ENCODE assay signal across 17 cellular contexts in the genomic region with DNA sequence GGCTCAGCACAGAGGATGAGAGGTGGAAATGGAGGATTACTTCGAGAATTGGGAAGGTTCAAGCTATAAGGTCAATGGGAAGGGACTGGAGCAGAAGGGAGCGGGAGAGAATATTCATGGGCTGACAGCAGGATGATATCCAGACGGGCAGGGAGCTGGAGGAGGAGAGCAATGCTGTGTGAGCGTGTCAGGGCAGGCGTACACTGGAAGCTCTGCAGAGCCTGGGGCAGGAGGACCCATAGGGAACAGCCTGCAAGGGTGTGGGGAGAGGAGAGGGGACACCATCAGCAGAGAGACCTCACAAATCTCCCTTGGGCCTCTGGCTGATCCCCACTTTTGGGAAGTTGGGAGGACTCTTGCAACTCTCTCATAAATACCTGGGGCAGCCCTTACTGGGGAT. TPM values are rescaled to one million over a fixed set of nuclear protein-coding genes. Genes with fewer than 3 reads are reported as not detected.
DNase-seq lines count a peak whose midpoint lies in the region; ATAC-seq and TF ChIP-seq lines count a peak whose summit lies in the region.
"Had no signal": no experiment of that assay in that cellular context is flagged by ENCODE, and none has a peak within 500 bp of the region (broad histone marks: within the 10 kb centered on the region; RNA-seq: fewer than 3 reads in every experiment).

No MANE protein-coding gene starts in this region.

- H3K4me3 Mint-ChIP-seq in activated T-helper 2 cell treated with anti-CD3 and anti-CD28 coated beads, Interferon-gamma antibody, Interleukin-2, Interleukin-4, amounts not matched to agents 10 μg/mL and 5 μg/mL and 100 μg/mL, durations not matched to agents 14 hours and 24 hours and 36 hours (ENCODE audit: low read depth) = no peak overlapping the region

- DNase-seq in BE2C (no peak), H7 (peak; percentile 12), lower lobe of right lung (no peak), anterior cingulate cortex (lab: John Stamatoyannopoulos, UW) (no peak), activated gamma-delta T cell (lab: John Stamatoyannopoulos, UW) (no peak), DMS114 treated with DMSO at 0.1 percent for 48 hours (lab: John Stamatoyannopoulos, UW; ENCODE audit: unreplicated experiment) (no peak)
- DNase-seq in activated T-helper 2 cell treated with anti-CD3 and anti-CD28 coated beads, Interferon-gamma antibody, Interleukin-2, Interleukin-4, amounts not matched to agents 10 μg/mL and 5 μg/mL and 100 μg/mL, durations not matched to agents 14 hours and 24 hours and 36 hours (ENCODE audit: low spot score) = no peak
- DNase-seq: amygdala, colonic mucosa, heart left ventricle, islet precursor cell, midbrain, NCI-H1105 had no signal

- H3K9me3 ChIP-seq in BE2C (no peaks in the 10 kb centered on the region), lower lobe of right lung (no peaks in the 10 kb centered on the region)
- H3K9me3 ChIP-seq: colonic mucosa, HAP-1, heart left ventricle had no signal

- intact Hi-C loops in activated T-helper 2 cell treated with anti-CD3 and anti-CD28 coated beads, Interferon-gamma antibody, Interleukin-2, Interleukin-4, amounts not matched to agents 10 μg/mL and 5 μg/mL and 100 μg/mL, durations not matched to agents 14 hours and 24 hours and 36 hours (cut with micrococcal nuclease) = no loop called here
- intact Hi-C loops in lower lobe of right lung (cut with DNase I) = no loop called here

- H3K27me3 Mint-ChIP-seq in activated T-helper 2 cell treated with anti-CD3 and anti-CD28 coated beads, Interferon-gamma antibody, Interleukin-2, Interleukin-4, amounts not matched to agents 10 μg/mL and 5 μg/mL and 100 μg/mL, durations not matched to agents 14 hours and 24 hours and 36 hours (ENCODE audit: low read depth) = no peaks in the 10 kb centered on the region

- H3K27ac Mint-ChIP-seq in activated T-helper 2 cell treated with anti-CD3 and anti-CD28 coated beads, Interferon-gamma antibody, Interleukin-2, Interleukin-4, amounts not matched to agents 10 μg/mL and 5 μg/mL and 100 μg/mL, durations not matched to agents 14 hours and 24 hours and 36 hours = peak overlapping the region; percentile 31

- H3K9me3 Mint-ChIP-seq in activated T-helper 2 cell treated with anti-CD3 and anti-CD28 coated beads, Interferon-gamma antibody, Interleukin-2, Interleukin-4, amounts not matched to agents 10 μg/mL and 5 μg/mL and 100 μg/mL, durations not matched to agents 14 hours and 24 hours and 36 hours = no peaks in the 10 kb centered on the region

- ATAC-seq in lower lobe of right lung = no peak
- ATAC-seq: heart left ventricle had no signal

- H3K27ac ChIP-seq in lower lobe of right lung = peak overlapping the region; percentile 5
- H3K27ac ChIP-seq: BLaER1 treated with 17β-estradiol and CSF1 and Interleukin-3, amounts not matched to agents 10 nM and 100 nM; colonic mucosa; epithelial cell of prostate; SK-N-MC had no signal

- H3K4me1 Mint-ChIP-seq in activated T-helper 2 cell treated with anti-CD3 and anti-CD28 coated beads, Interferon-gamma antibody, Interleukin-2, Interleukin-4, amounts not matched to agents 10 μg/mL and 5 μg/mL and 100 μg/mL, durations not matched to agents 14 hours and 24 hours and 36 hours (ENCODE audit: low read depth) = peaks cover 7% of the 10 kb centered on the region

- peaks cover 58% of the 10 kb centered on the region for H3K36me3 ChIP-seq in BE2C
- no peaks in the 10 kb centered on the region for H3K36me3 ChIP-seq in H7 (replicated peaks; ENCODE audit: control insufficient read depth, insufficient read depth, low read length)
- H3K36me3 ChIP-seq in lower lobe of right lung = peaks cover 98% of the 10 kb centered on the region
- H3K36me3 ChIP-seq: colonic mucosa had no signal

- TF ChIP-seq CTCF in BE2C (IDR thresholded peaks at IDR 0.05; ENCODE audit: low read depth, low read length) = no peak
- TF ChIP-seq CTCF in lower lobe of right lung (IDR thresholded peaks at IDR 0.05) = no peak

- H3K4me3 ChIP-seq in BE2C (ENCODE audit: low read depth, low read length) (peak overlapping the region; percentile 78), H7 (ENCODE audit: insufficient read depth, low read depth, low read length) (no peak overlapping the region), lower lobe of right lung (no peak overlapping the region)
- H3K4me3 ChIP-seq: BLaER1 treated with 17β-estradiol and CSF1 and Interleukin-3, amounts not matched to agents 10 nM and 100 nM; colonic mucosa; HAP-1; SK-N-MC had no signal

- H3K36me3 Mint-ChIP-seq in activated T-helper 2 cell treated with anti-CD3 and anti-CD28 coated beads, Interferon-gamma antibody, Interleukin-2, Interleukin-4, amounts not matched to agents 10 μg/mL and 5 μg/mL and 100 μg/mL, durations not matched to agents 14 hours and 24 hours and 36 hours (ENCODE audit: low read depth) = peaks cover 91% of the 10 kb centered on the region

- H3K27me3 ChIP-seq in BE2C (no peaks in the 10 kb centered on the region), H7 (ENCODE audit: control insufficient read depth, insufficient read depth, low read length) (no peaks in the 10 kb centered on the region), lower lobe of right lung (ENCODE audit: low read depth) (no peaks in the 10 kb centered on the region)
- H3K27me3 ChIP-seq: BLaER1 treated with 17β-estradiol and CSF1 and Interleukin-3, amounts not matched to agents 10 nM and 100 nM; colonic mucosa; heart left ventricle had no signal

- H3K4me1 ChIP-seq in BE2C (no peaks in the 10 kb centered on the region), lower lobe of right lung (peaks cover 24% of the 10 kb centered on the region)
- H3K4me1 ChIP-seq: colonic mucosa, HAP-1 had no signal

RNA-seq across cellular contexts. Expression of a gene that starts 13.7 kb away (rescaled TPM):
- polyA plus RNA-seq in BE2C (2012; ENCODE audit: insufficient read depth, insufficient read length, low read depth) = 9.1 TPM
- total RNA-seq in H7 (2014; rRNA removed; shearing (Covaris generic)) = 5.5 and 6.9 TPM in 2 replicates
- 251 and 252 TPM in 2 replicates for total RNA-seq in activated T-helper 2 cell treated with anti-CD3 and anti-CD28 coated beads, Interferon-gamma antibody, Interleukin-2, Interleukin-4, amounts not matched to agents 10 μg/mL and 5 μg/mL and 100 μg/mL, durations not matched to agents 14 hours and 24 hours and 36 hours
- total RNA-seq in lower lobe of right lung = 64.3 TPM
